In the genomic region with DNA sequence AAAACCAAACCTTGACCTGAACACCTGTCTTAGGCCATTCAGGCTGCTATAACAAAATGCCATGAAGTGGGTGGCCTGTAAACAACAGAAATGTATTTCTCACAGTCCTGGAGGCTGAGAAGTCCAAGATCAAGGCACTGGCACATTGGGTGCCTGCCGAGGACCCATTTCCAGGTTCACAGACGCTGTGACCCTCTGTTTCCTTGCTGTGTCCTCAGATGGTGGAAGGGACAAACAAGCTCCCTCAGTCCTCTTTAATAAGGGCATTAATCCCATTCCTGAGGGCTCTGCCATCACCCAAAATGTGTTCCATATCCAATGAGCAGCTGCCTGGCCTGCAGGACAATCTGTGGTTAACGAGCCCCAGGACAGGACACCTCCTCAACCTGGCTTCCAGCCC, we compare ENCODE assay signal across 23 cellular contexts.
"Had no signal": no experiment of that assay in that cellular context is flagged by ENCODE, and none has a peak within 500 bp of the region (broad histone marks: within the 10 kb centered on the region; RNA-seq: fewer than 3 reads in every experiment).

No MANE protein-coding gene starts in this region.

- ATAC-seq: left ventricle myocardium superior; lower lobe of right lung; mucosa of descending colon; stimulated activated effector memory CD8-positive, alpha-beta T cell treated with anti-CD3 and anti-CD28 coated beads, Interleukin-12 subunit alpha, Interleukin-12 subunit beta, amount 100 ng/mL, for 72 hours; upper lobe of right lung had no signal

- DNase-seq: cortex of kidney; effector memory CD8-positive, alpha-beta T cell; hypothalamus; immature natural killer cell; left ventricle myocardium superior; lower lobe of right lung; mucosa of descending colon; naive B cell; sigmoid colon; stimulated activated CD4-positive, alpha-beta T cell treated with anti-CD3 and anti-CD28 coated beads, Interleukin-2, amount 100 ng/mL, for 24 hours; stimulated activated CD4-positive, alpha-beta T cell treated with anti-CD3 and anti-CD28 coated beads, Interleukin-4, amount 100 ng/mL, for 24 hours; stimulated activated naive CD4-positive, alpha-beta T cell treated with Interleukin-2 at 50 U/mL for 16 hours; substantia nigra; testis; tibial artery; upper lobe of right lung; uterus had no signal

- H3K36me3 Mint-ChIP-seq: naive B cell; stimulated activated effector memory CD8-positive, alpha-beta T cell treated with anti-CD3 and anti-CD28 coated beads, Interleukin-12 subunit alpha, Interleukin-12 subunit beta, amount 100 ng/mL, for 72 hours had no signal

- H3K9me3 ChIP-seq: lower lobe of right lung, mucosa of descending colon, prostate gland, right atrium auricular region, sigmoid colon, testis, tibial artery, upper lobe of right lung, uterus had no signal

- H3K4me1 ChIP-seq: lower lobe of right lung, parathyroid adenoma, prostate gland, right atrium auricular region, testis, tibial artery, uterus had no signal

- H3K4me2 ChIP-seq: neural progenitor cell had no signal

- H3K36me3 ChIP-seq: neural progenitor cell, prostate gland, right atrium auricular region, tibial artery, upper lobe of right lung, uterus had no signal

- H3K27me3 Mint-ChIP-seq: effector memory CD8-positive, alpha-beta T cell; naive B cell had no signal

- H3K4me3 ChIP-seq: lower lobe of right lung, mucosa of descending colon, neural progenitor cell, prostate gland, right atrium auricular region, sigmoid colon, testis, tibial artery, upper lobe of right lung, uterus had no signal

- H3K27me3 ChIP-seq: neural progenitor cell, right atrium auricular region, sigmoid colon, testis, tibial artery, upper lobe of right lung, uterus had no signal

- H3K9me3 Mint-ChIP-seq: effector memory CD8-positive, alpha-beta T cell; naive B cell; nephron; neural progenitor cell; stimulated activated effector memory CD8-positive, alpha-beta T cell treated with anti-CD3 and anti-CD28 coated beads, Interleukin-12 subunit alpha, Interleukin-12 subunit beta, amount 100 ng/mL, for 72 hours had no signal

- H3K27ac ChIP-seq: lower lobe of right lung, neural progenitor cell, parathyroid adenoma, prostate gland, right atrium auricular region, sigmoid colon, testis, tibial artery, upper lobe of right lung, uterus had no signal

- H3K27ac Mint-ChIP-seq: naive B cell, nephron, neural progenitor cell had no signal

- H3K9ac ChIP-seq: neural progenitor cell, parathyroid adenoma had no signal

- H2AFZ ChIP-seq: neural progenitor cell, parathyroid adenoma had no signal

- H3K4me3 Mint-ChIP-seq: naive B cell; nephron; neural progenitor cell; stimulated activated effector memory CD8-positive, alpha-beta T cell treated with anti-CD3 and anti-CD28 coated beads, Interleukin-12 subunit alpha, Interleukin-12 subunit beta, amount 100 ng/mL, for 72 hours had no signal

- H3K4me1 Mint-ChIP-seq: nephron, neural progenitor cell had no signal
